Comparison of ENCODE assay signal across 8 cellular contexts in the genomic region with DNA sequence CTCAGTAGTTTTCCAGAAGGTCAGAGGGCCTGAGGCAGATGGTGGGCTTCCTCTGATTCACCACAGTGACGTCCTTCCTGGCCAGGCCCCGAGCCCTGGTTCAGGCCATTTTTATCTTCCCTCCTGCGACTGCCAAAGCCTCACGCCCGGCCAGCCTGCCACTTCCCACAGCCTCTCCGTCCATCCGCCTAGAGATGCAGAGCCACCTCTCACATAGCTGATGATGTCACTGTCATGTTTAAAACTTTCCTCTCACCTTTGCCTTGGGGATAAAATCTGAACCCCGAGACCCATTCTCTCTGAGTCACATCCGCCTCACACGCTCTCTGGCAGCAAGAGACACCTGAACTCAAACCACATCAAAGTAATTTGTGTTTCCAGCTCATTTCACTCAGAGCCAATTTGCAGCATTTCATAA.
DNase-seq lines count a peak whose midpoint lies in the region; ATAC-seq and TF ChIP-seq lines count a peak whose summit lies in the region.

No MANE protein-coding gene starts in this region.

- intact Hi-C loops in head of caudate nucleus (cut with DNase I): no loop called here

- DNase-seq in activated CD4-positive, alpha-beta T cell treated with anti-CD3 and anti-CD28 coated beads, Interleukin-2, amount 50 U/mL, for 48 hours: peak; percentile 69 to 76
- DNase-seq in fibroblast of pulmonary artery (ENCODE audit: low read depth) (peak; percentile 53), NCI-H146 treated with DMSO at 0.1 percent for 48 hours (lab: John Stamatoyannopoulos, UW; ENCODE audit: unreplicated experiment) (no peak), NCI-H345 treated with DMSO at 0.1 percent for 48 hours (lab: John Stamatoyannopoulos, UW; ENCODE audit: unreplicated experiment) (no peak), head of caudate nucleus (no peak)
- peak; percentile 25 to 27 for DNase-seq in stimulated activated CD8-positive, alpha-beta memory T cell treated with anti-CD3 and anti-CD28 coated beads, Interleukin-7, amount 100 ng/mL, for 1 hour (ENCODE audit: low read depth in 2 of 2)

- no peak for TF ChIP-seq CTCF in fibroblast of pulmonary artery (IDR thresholded peaks at IDR 0.05; ENCODE audit: low read length, missing control alignments)

- H3K4me3 ChIP-seq in fibroblast of pulmonary artery (replicated peaks; ENCODE audit: low read depth, low read length): no peak overlapping the region

- ATAC-seq in GM18861 (IDR thresholded peaks at IDR 0.05; ENCODE audit: unreplicated experiment) (peak; percentile 91), HG03066 (IDR thresholded peaks at IDR 0.05; ENCODE audit: low read depth, unreplicated experiment) (peak; percentile 94)

Comparison
In these comparisons a context has a peak if more than half of its experiments do, and no peak if none do; other contexts are left out.
1. DNase-seq: peak in activated CD4-positive, alpha-beta T cell treated with anti-CD3 and anti-CD28 coated beads, Interleukin-2, amount 50 U/mL, for 48 hours (2 of 2), fibroblast of pulmonary artery (single experiment) and stimulated activated CD8-positive, alpha-beta memory T cell treated with anti-CD3 and anti-CD28 coated beads, Interleukin-7, amount 100 ng/mL, for 1 hour (2 of 2); none in NCI-H146 treated with DMSO at 0.1 percent for 48 hours (single experiment), NCI-H345 treated with DMSO at 0.1 percent for 48 hours (single experiment) and head of caudate nucleus (0 of 42).